Comparison of ENCODE assay signal across 8 cellular contexts in the genomic region with DNA sequence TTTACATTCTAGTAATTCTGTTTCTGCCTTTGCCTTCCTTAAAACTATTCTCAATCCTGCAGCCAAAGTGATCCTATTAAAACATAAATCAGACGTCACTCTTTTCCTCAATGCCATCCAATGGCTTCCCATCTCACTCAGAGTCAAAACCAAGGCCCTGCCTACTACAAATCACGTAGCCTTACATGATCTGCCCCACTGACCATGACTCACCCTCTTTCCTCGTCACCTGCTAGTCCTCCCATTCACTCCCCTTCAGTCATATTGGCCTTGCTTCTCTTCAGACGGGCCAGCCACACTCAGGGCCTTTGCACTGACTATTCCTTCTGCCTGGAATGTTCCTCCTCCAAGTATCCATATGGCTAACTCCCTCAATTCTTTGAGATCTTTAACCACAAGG. TPM values are rescaled to one million over a fixed set of nuclear protein-coding genes. Genes with fewer than 3 reads are reported as not detected.
A peak's percentile ranks its signal among the peaks of the same experiment; 100 is the strongest.
DNase-seq lines count a peak whose midpoint lies in the region; ATAC-seq and FAIRE-seq lines count a peak whose summit lies in the region.

No MANE protein-coding gene starts in this region.

- 73 to 90% (median 82%) methylated on average over 4 of the region's 4 CpGs for WGBS in small intestine, 3 donors

- H3K36me3 ChIP-seq in SJCRH30: no peaks in the 10 kb centered on the region
- no peaks in the 10 kb centered on the region for H3K36me3 ChIP-seq in small intestine (ENCODE audit: control insufficient read depth in 2 of 2, insufficient read depth in 2 of 2, low read length in 2 of 2)

- no peaks in the 10 kb centered on the region for H3K9me3 ChIP-seq in SJCRH30 (replicated peaks)
- H3K9me3 ChIP-seq in small intestine (ENCODE audit: control insufficient read depth, low read depth): no peaks in the 10 kb centered on the region

- H3K4me3 ChIP-seq in SJCRH30 (no peak overlapping the region), small intestine (ENCODE audit: low read depth in 1 of 2, low read length in 2 of 2) (no peak overlapping the region)

- FAIRE-seq in small intestine (lab: Jason Lieb, UNC): no peak

- no peaks in the 10 kb centered on the region for H3K27me3 ChIP-seq in SJCRH30
- H3K27me3 ChIP-seq in small intestine (ENCODE audit: control insufficient read depth in 2 of 2, insufficient read depth in 2 of 2, low read length in 2 of 2): no peaks in the 10 kb centered on the region

- H3K27ac ChIP-seq in SJCRH30 (no peak overlapping the region), small intestine (ENCODE audit: low read depth in 1 of 2, low read length in 1 of 2) (no peak overlapping the region)

- ATAC-seq in HG02623 (IDR thresholded peaks at IDR 0.05; ENCODE audit: unreplicated experiment) (peak; percentile 47), Right ventricle myocardium superior (ENCODE audit: poor library complexity) (no peak)

- DNase-seq in SHP77 (lab: John Stamatoyannopoulos, UW) (peak; percentile 2 to 26), SHP77 treated with DMSO at 0.1 percent for 48 hours (lab: John Stamatoyannopoulos, UW) (no peak), SJCRH30 (peak; percentile 4 to 15), small intestine (no peak), Kasumi-1 (lab: John Stamatoyannopoulos, UW) (no peak), Right ventricle myocardium superior (no peak)
- DNase-seq in stimulated activated CD4-positive, alpha-beta T cell treated with anti-CD3 and anti-CD28 coated beads, Interleukin-2, amount 100 ng/mL, for 4 hours (ENCODE audit: low read depth): peak; percentile 9

- intact Hi-C loops in Right ventricle myocardium superior (cut with DNase I): no loop called here

- no peaks in the 10 kb centered on the region for H3K4me1 ChIP-seq in SJCRH30
- no peaks in the 10 kb centered on the region for H3K4me1 ChIP-seq in small intestine (ENCODE audit: control insufficient read depth in 2 of 2, insufficient read depth in 1 of 2, low read depth in 1 of 2, low read length in 1 of 2)

RNA-seq across cellular contexts. Expression of a gene that starts 39.0 kb away (rescaled TPM):
- 25.1 and 25.2 TPM in 2 replicates for total RNA-seq in SJCRH30 (2014; rRNA removed; shearing (Covaris generic))
- polyA plus RNA-seq in small intestine: 10 to 100 TPM in 2 of 3 donors, 1 to 10 TPM in 1; 8.1 to 33.1 (median 14.6) TPM
- total RNA-seq in Right ventricle myocardium superior: 23.3 TPM

RNA-seq across cellular contexts. Expression of a gene that starts 43.6 kb away (rescaled TPM):
- total RNA-seq in SJCRH30 (2014; rRNA removed; shearing (Covaris generic)): 0.85 and 1.0 TPM in 2 replicates
- polyA plus RNA-seq in small intestine: 1 to 10 TPM; 1.3 to 3.4 (median 1.4) TPM
- 11.8 TPM for total RNA-seq in Right ventricle myocardium superior

Comparison
In these comparisons a context has a peak if more than half of its experiments do, and no peak if none do; other contexts are left out.
1. DNase-seq: peak in SHP77 (2 of 2), SJCRH30 (2 of 2) and stimulated activated CD4-positive, alpha-beta T cell treated with anti-CD3 and anti-CD28 coated beads, Interleukin-2, amount 100 ng/mL, for 4 hours (single experiment); none in SHP77 treated with DMSO at 0.1 percent for 48 hours (single experiment), small intestine (single experiment), Kasumi-1 (0 of 2) and Right ventricle myocardium superior (single experiment).